Comparison of ENCODE assay signal across 1 cellular context in the genomic region with DNA sequence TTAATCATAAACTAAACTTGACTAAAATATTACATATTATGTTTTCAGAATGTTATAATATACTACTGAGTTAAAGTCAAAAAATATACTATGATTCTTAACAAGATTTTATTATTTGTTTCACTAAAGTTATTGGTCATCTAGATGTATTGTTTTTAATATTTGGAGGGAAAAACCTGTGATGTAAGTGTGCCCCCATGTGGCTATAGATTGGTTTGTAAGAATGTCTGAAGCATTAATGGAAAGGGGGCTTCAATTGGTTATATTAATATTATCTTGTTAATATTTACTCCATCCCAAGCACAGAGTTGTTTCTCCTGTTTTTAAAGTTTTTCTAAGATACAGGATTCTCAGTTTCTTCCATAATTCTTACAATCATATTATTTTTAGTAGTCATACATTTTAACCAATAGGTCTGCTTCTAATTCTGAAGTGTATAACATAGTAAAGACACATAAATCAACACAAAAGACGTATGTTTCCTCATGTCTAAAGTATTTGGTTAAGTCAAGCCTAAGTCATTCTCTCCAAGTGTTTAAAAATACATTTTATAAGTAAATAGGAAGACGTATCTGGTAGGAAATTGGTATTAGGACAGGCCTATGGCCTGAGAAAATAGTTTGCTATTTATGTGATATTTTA.
TF ChIP-seq lines count a peak whose summit lies in the region.

No MANE protein-coding gene starts in this region.

TF ChIP-seq in liver, 16 proteins besides CTCF, POLR2A, EP300 and RAD21 (continued from another document):
- TF ChIP-seq, protein P1, sequence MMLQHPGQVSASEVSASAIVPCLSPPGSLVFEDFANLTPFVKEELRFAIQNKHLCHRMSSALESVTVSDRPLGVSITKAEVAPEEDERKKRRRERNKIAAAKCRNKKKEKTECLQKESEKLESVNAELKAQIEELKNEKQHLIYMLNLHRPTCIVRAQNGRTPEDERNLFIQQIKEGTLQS (IDR thresholded peaks at IDR 0.05) = no peak
- TF ChIP-seq FOXA1 (IDR thresholded peaks at IDR 0.05) (no peak), MAX (IDR thresholded peaks at IDR 0.05) (no peak), RXRA (IDR thresholded peaks at IDR 0.05) (no peak), GABPA (IDR thresholded peaks at IDR 0.05 in 1 of 2, conservative IDR thresholded peaks at IDR 0.05 in 1 of 2) (no peak)
